Comparison of ENCODE assay signal across 2 cellular contexts in the genomic region with DNA sequence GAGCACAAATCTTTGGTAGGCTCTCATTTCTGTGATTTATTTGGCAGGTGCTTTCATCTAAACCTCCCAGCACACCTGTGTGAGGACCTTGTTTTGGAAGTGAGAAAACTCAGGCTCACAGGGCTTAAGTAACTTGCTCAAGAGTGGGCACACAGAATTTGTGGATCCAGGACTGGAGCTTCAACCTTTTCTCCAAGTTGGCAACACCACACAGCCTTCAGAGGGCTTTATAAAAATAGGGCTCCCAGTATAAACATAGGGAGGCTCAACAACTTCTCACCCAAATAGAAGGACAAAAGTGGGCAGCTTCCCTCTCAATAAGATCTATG.
TF ChIP-seq lines count a peak whose summit lies in the region.

No MANE protein-coding gene starts in this region.

TF ChIP-seq in A549, 52 proteins besides CTCF, POLR2A, EP300 and RAD21 (continued from another document):
- TF ChIP-seq, protein P1, sequence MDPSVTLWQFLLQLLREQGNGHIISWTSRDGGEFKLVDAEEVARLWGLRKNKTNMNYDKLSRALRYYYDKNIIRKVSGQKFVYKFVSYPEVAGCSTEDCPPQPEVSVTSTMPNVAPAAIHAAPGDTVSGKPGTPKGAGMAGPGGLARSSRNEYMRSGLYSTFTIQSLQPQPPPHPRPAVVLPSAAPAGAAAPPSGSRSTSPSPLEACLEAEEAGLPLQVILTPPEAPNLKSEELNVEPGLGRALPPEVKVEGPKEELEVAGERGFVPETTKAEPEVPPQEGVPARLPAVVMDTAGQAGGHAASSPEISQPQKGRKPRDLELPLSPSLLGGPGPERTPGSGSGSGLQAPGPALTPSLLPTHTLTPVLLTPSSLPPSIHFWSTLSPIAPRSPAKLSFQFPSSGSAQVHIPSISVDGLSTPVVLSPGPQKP (IDR thresholded peaks at IDR 0.05; ENCODE audit: low read depth, low read length): no peak
- TF ChIP-seq KDM5A (IDR thresholded peaks at IDR 0.05) (no peak), RFX5 (IDR thresholded peaks at IDR 0.05) (no peak), MYC (IDR thresholded peaks at IDR 0.05; ENCODE audit: borderline replicate concordance, low read length) (no peak)

TF ChIP-seq in K562, 482 proteins besides CTCF, POLR2A, EP300 and RAD21:
- TF ChIP-seq, protein P2, sequence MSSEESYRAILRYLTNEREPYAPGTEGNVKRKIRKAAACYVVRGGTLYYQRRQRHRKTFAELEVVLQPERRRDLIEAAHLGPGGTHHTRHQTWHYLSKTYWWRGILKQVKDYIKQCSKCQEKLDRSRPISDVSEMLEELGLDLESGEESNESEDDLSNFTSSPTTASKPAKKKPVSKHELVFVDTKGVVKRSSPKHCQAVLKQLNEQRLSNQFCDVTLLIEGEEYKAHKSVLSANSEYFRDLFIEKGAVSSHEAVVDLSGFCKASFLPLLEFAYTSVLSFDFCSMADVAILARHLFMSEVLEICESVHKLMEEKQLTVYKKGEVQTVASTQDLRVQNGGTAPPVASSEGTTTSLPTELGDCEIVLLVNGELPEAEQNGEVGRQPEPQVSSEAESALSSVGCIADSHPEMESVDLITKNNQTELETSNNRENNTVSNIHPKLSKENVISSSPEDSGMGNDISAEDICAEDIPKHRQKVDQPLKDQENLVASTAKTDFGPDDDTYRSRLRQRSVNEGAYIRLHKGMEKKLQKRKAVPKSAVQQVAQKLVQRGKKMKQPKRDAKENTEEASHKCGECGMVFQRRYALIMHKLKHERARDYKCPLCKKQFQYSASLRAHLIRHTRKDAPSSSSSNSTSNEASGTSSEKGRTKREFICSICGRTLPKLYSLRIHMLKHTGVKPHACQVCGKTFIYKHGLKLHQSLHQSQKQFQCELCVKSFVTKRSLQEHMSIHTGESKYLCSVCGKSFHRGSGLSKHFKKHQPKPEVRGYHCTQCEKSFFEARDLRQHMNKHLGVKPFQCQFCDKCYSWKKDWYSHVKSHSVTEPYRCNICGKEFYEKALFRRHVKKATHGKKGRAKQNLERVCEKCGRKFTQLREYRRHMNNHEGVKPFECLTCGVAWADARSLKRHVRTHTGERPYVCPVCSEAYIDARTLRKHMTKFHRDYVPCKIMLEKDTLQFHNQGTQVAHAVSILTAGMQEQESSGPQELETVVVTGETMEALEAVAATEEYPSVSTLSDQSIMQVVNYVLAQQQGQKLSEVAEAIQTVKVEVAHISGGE (CRISPR knock-in tag; IDR thresholded peaks at IDR 0.05): 0 out of 6 replicates have a peak, but pooled peaks of 1 of the 3 experiments have one; percentile 15
- TF ChIP-seq ETV5 (CRISPR knock-in tag; IDR thresholded peaks at IDR 0.05; ENCODE audit: low read depth) (no peak), ZNF12 (CRISPR knock-in tag; IDR thresholded peaks at IDR 0.05) (no peak), GTF2E2 (tag; IDR thresholded peaks at IDR 0.05) (0 out of 2 replicates have a peak, but pooled peaks have one; percentile 58), GTF2A2 (tag; IDR thresholded peaks at IDR 0.05) (0 out of 2 replicates have a peak, but pooled peaks have one; percentile 52), HDAC8 (tag; IDR thresholded peaks at IDR 0.05) (peak; percentile 15), ZNF311 (CRISPR knock-in tag; IDR thresholded peaks at IDR 0.05) (0 out of 2 replicates have a peak, but pooled peaks have one; percentile 2), MAFG (tag; conservative IDR thresholded peaks at IDR 0.05) (0 out of 2 replicates have a peak, but pooled peaks have one; percentile 2), CEBPG (CRISPR knock-in tag; IDR thresholded peaks at IDR 0.05) (no peak), CEBPG (tag; conservative IDR thresholded peaks at IDR 0.05 in 1 of 2, IDR thresholded peaks at IDR 0.05 in 1 of 2) (no peak), ETV1 (tag; conservative IDR thresholded peaks at IDR 0.05; ENCODE audit: low read depth) (no peak), NR4A1 (CRISPR knock-in tag; IDR thresholded peaks at IDR 0.05) (no peak), NR4A1 (tag; IDR thresholded peaks at IDR 0.05) (peak; percentile 13; the same call in 1 of the 2 replicates), RBBP5 (IDR thresholded peaks at IDR 0.05; ENCODE audit: borderline replicate concordance, insufficient read depth, low read length, poor library complexity, severe bottlenecking) (no peak), MTA1 (IDR thresholded peaks at IDR 0.05; ENCODE audit: borderline replicate concordance) (no peak)
- TF ChIP-seq, protein P3, sequence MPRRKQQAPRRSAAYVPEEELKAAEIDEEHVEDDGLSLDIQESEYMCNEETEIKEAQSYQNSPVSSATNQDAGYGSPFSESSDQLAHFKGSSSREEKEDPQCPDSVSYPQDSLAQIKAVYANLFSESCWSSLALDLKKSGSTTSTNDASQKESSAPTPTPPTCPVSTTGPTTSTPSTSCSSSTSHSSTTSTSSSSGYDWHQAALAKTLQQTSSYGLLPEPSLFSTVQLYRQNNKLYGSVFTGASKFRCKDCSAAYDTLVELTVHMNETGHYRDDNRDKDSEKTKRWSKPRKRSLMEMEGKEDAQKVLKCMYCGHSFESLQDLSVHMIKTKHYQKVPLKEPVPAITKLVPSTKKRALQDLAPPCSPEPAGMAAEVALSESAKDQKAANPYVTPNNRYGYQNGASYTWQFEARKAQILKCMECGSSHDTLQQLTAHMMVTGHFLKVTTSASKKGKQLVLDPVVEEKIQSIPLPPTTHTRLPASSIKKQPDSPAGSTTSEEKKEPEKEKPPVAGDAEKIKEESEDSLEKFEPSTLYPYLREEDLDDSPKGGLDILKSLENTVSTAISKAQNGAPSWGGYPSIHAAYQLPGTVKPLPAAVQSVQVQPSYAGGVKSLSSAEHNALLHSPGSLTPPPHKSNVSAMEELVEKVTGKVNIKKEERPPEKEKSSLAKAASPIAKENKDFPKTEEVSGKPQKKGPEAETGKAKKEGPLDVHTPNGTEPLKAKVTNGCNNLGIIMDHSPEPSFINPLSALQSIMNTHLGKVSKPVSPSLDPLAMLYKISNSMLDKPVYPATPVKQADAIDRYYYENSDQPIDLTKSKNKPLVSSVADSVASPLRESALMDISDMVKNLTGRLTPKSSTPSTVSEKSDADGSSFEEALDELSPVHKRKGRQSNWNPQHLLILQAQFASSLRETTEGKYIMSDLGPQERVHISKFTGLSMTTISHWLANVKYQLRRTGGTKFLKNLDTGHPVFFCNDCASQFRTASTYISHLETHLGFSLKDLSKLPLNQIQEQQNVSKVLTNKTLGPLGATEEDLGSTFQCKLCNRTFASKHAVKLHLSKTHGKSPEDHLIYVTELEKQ (CRISPR knock-in tag; IDR thresholded peaks at IDR 0.05): no peak
- TF ChIP-seq, protein P4, sequence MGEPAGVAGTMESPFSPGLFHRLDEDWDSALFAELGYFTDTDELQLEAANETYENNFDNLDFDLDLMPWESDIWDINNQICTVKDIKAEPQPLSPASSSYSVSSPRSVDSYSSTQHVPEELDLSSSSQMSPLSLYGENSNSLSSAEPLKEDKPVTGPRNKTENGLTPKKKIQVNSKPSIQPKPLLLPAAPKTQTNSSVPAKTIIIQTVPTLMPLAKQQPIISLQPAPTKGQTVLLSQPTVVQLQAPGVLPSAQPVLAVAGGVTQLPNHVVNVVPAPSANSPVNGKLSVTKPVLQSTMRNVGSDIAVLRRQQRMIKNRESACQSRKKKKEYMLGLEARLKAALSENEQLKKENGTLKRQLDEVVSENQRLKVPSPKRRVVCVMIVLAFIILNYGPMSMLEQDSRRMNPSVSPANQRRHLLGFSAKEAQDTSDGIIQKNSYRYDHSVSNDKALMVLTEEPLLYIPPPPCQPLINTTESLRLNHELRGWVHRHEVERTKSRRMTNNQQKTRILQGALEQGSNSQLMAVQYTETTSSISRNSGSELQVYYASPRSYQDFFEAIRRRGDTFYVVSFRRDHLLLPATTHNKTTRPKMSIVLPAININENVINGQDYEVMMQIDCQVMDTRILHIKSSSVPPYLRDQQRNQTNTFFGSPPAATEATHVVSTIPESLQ (CRISPR knock-in tag; IDR thresholded peaks at IDR 0.05): no peak
- TF ChIP-seq, protein P5, sequence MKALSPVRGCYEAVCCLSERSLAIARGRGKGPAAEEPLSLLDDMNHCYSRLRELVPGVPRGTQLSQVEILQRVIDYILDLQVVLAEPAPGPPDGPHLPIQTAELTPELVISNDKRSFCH (CRISPR knock-in tag; IDR thresholded peaks at IDR 0.05): 0 out of 2 replicates have a peak, but pooled peaks have one; percentile 74
- TF ChIP-seq, protein P5 (tag; IDR thresholded peaks at IDR 0.05): no peak
- TF ChIP-seq, protein P6, sequence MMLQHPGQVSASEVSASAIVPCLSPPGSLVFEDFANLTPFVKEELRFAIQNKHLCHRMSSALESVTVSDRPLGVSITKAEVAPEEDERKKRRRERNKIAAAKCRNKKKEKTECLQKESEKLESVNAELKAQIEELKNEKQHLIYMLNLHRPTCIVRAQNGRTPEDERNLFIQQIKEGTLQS (IDR thresholded peaks at IDR 0.05): no peak
- TF ChIP-seq, protein P6 (CRISPR knock-in tag; conservative IDR thresholded peaks at IDR 0.05): no peak
- TF ChIP-seq, protein P7, sequence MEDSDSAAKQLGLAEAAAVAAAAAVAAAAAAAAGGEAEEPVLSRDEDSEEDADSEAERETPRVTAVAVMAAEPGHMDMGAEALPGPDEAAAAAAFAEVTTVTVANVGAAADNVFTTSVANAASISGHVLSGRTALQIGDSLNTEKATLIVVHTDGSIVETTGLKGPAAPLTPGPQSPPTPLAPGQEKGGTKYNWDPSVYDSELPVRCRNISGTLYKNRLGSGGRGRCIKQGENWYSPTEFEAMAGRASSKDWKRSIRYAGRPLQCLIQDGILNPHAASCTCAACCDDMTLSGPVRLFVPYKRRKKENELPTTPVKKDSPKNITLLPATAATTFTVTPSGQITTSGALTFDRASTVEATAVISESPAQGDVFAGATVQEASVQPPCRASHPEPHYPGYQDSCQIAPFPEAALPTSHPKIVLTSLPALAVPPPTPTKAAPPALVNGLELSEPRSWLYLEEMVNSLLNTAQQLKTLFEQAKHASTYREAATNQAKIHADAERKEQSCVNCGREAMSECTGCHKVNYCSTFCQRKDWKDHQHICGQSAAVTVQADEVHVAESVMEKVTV (CRISPR knock-in tag; IDR thresholded peaks at IDR 0.05): no peak
- TF ChIP-seq, protein P8, sequence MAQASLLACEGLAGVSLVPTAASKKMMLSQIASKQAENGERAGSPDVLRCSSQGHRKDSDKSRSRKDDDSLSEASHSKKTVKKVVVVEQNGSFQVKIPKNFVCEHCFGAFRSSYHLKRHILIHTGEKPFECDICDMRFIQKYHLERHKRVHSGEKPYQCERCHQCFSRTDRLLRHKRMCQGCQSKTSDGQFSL (CRISPR knock-in tag; IDR thresholded peaks at IDR 0.05): no peak
- TF ChIP-seq, protein P8 (tag; IDR thresholded peaks at IDR 0.05): peak in 1 of 2 experiments; percentile 22; a peak in 1 of 4 replicates
